Comparison of ENCODE assay signal across 1 cellular context in the genomic region with DNA sequence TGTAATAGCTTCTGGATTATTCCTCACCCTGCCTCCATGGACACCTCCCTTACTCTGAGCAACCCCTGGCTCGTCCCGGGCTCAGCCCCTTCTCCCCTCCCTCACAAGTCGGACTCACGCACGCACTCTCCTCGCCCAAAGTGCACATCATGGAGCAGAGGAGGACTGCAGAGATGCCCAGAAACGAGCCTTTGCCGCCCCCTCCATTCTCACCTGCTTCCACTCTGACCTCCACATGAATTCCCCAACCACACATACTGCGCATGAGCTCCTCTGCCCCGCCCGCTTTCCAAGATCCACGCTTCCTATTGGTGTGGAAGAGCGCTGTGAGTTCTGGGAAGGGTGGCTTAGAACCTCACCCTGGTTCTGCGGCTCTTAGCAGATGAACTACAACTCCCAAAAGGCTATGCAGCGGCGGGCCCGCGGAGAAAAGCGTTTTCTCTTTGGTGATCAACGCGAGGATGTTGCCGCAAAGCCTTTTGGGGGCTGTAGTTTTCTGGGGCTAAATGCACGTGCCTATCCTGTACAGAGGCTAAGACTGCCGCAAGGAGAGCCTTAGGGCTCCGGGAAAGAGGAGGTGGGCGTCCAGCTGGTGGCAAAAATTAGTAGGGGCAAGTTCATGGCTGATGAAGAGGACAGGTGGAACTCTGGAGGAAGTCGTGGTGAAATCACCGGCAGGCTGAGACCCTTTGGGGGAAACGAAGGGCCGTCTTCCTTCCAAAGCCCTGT.
TF ChIP-seq lines count a peak whose summit lies in the region.

A gene (minus strand): TSS at position 261 of the 729 bp plus-strand sequence. CDS start 1,618 bp downstream, outside the sequence.

TF ChIP-seq in HepG2, 621 proteins besides CTCF, POLR2A, EP300 and RAD21 (continued from another document and continues in another):
- TF ChIP-seq, protein P1, sequence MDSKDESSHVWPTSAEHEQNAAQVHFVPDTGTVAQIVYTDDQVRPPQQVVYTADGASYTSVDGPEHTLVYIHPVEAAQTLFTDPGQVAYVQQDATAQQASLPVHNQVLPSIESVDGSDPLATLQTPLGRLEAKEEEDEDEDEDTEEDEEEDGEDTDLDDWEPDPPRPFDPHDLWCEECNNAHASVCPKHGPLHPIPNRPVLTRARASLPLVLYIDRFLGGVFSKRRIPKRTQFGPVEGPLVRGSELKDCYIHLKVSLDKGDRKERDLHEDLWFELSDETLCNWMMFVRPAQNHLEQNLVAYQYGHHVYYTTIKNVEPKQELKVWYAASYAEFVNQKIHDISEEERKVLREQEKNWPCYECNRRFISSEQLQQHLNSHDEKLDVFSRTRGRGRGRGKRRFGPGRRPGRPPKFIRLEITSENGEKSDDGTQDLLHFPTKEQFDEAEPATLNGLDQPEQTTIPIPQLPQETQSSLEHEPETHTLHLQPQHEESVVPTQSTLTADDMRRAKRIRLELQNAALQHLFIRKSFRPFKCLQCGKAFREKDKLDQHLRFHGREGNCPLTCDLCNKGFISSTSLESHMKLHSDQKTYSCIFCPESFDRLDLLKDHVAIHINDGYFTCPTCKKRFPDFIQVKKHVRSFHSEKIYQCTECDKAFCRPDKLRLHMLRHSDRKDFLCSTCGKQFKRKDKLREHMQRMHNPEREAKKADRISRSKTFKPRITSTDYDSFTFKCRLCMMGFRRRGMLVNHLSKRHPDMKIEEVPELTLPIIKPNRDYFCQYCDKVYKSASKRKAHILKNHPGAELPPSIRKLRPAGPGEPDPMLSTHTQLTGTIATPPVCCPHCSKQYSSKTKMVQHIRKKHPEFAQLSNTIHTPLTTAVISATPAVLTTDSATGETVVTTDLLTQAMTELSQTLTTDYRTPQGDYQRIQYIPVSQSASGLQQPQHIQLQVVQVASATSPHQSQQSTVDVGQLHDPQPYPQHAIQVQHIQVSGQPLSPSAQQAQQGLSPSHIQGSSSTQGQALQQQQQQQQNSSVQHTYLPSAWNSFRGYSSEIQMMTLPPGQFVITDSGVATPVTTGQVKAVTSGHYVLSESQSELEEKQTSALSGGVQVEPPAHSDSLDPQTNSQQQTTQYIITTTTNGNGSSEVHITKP (CRISPR knock-in tag; IDR thresholded peaks at IDR 0.05; ENCODE audit: low read depth): no peak
- TF ChIP-seq, protein P2, sequence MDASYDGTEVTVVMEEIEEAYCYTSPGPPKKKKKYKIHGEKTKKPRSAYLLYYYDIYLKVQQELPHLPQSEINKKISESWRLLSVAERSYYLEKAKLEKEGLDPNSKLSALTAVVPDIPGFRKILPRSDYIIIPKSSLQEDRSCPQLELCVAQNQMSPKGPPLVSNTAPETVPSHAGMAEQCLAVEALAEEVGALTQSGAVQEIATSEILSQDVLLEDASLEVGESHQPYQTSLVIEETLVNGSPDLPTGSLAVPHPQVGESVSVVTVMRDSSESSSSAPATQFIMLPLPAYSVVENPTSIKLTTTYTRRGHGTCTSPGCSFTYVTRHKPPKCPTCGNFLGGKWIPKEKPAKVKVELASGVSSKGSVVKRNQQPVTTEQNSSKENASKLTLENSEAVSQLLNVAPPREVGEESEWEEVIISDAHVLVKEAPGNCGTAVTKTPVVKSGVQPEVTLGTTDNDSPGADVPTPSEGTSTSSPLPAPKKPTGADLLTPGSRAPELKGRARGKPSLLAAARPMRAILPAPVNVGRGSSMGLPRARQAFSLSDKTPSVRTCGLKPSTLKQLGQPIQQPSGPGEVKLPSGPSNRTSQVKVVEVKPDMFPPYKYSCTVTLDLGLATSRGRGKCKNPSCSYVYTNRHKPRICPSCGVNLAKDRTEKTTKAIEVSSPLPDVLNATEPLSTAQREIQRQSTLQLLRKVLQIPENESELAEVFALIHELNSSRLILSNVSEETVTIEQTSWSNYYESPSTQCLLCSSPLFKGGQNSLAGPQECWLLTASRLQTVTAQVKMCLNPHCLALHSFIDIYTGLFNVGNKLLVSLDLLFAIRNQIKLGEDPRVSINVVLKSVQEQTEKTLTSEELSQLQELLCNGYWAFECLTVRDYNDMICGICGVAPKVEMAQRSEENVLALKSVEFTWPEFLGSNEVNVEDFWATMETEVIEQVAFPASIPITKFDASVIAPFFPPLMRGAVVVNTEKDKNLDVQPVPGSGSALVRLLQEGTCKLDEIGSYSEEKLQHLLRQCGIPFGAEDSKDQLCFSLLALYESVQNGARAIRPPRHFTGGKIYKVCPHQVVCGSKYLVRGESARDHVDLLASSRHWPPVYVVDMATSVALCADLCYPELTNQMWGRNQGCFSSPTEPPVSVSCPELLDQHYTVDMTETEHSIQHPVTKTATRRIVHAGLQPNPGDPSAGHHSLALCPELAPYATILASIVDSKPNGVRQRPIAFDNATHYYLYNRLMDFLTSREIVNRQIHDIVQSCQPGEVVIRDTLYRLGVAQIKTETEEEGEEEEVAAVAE (CRISPR knock-in tag; IDR thresholded peaks at IDR 0.05; ENCODE audit: borderline replicate concordance): peak; percentile 100
- no peak for TF ChIP-seq ZNF207 (IDR thresholded peaks at IDR 0.05; ENCODE audit: borderline replicate concordance)
- TF ChIP-seq PAX8 (CRISPR knock-in tag; IDR thresholded peaks at IDR 0.05; ENCODE audit: borderline replicate concordance): no peak
- no peak for TF ChIP-seq SSRP1 (CRISPR knock-in tag; IDR thresholded peaks at IDR 0.05)
- 0 out of 2 replicates have a peak, but pooled peaks have one; percentile 61 for TF ChIP-seq ZNF749 (CRISPR knock-in tag; IDR thresholded peaks at IDR 0.05; ENCODE audit: borderline replicate concordance)
- TF ChIP-seq ZSCAN31 (CRISPR knock-in tag; IDR thresholded peaks at IDR 0.05; ENCODE audit: low read depth): peak; percentile 97
- TF ChIP-seq ZNF121 (CRISPR knock-in tag; IDR thresholded peaks at IDR 0.05): no peak
- no peak for TF ChIP-seq SNAI1 (CRISPR knock-in tag; IDR thresholded peaks at IDR 0.05; ENCODE audit: borderline replicate concordance)
- TF ChIP-seq, protein P3, sequence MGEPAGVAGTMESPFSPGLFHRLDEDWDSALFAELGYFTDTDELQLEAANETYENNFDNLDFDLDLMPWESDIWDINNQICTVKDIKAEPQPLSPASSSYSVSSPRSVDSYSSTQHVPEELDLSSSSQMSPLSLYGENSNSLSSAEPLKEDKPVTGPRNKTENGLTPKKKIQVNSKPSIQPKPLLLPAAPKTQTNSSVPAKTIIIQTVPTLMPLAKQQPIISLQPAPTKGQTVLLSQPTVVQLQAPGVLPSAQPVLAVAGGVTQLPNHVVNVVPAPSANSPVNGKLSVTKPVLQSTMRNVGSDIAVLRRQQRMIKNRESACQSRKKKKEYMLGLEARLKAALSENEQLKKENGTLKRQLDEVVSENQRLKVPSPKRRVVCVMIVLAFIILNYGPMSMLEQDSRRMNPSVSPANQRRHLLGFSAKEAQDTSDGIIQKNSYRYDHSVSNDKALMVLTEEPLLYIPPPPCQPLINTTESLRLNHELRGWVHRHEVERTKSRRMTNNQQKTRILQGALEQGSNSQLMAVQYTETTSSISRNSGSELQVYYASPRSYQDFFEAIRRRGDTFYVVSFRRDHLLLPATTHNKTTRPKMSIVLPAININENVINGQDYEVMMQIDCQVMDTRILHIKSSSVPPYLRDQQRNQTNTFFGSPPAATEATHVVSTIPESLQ (CRISPR knock-in tag; conservative IDR thresholded peaks at IDR 0.05): no peak
- TF ChIP-seq RARG (CRISPR knock-in tag; IDR thresholded peaks at IDR 0.05; ENCODE audit: low read depth): no peak
- TF ChIP-seq JARID2 (CRISPR knock-in tag; IDR thresholded peaks at IDR 0.05; ENCODE audit: insufficient replicate concordance): peak; percentile 46
- TF ChIP-seq, protein P4, sequence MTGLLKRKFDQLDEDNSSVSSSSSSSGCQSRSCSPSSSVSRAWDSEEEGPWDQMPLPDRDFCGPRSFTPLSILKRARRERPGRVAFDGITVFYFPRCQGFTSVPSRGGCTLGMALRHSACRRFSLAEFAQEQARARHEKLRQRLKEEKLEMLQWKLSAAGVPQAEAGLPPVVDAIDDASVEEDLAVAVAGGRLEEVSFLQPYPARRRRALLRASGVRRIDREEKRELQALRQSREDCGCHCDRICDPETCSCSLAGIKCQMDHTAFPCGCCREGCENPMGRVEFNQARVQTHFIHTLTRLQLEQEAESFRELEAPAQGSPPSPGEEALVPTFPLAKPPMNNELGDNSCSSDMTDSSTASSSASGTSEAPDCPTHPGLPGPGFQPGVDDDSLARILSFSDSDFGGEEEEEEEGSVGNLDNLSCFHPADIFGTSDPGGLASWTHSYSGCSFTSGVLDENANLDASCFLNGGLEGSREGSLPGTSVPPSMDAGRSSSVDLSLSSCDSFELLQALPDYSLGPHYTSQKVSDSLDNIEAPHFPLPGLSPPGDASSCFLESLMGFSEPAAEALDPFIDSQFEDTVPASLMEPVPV (CRISPR knock-in tag; IDR thresholded peaks at IDR 0.05): no peak
- TF ChIP-seq REXO4 (CRISPR knock-in tag; IDR thresholded peaks at IDR 0.05; ENCODE audit: borderline replicate concordance): no peak
- TF ChIP-seq ZKSCAN1 (IDR thresholded peaks at IDR 0.05; ENCODE audit: low read length): no peak
- no peak for TF ChIP-seq ZNF780A (CRISPR knock-in tag; IDR thresholded peaks at IDR 0.05)
- peak; percentile 87 for TF ChIP-seq XRCC5 (optimal IDR thresholded peaks at IDR 0.05; ENCODE audit: low read length)
- TF ChIP-seq, protein P5, sequence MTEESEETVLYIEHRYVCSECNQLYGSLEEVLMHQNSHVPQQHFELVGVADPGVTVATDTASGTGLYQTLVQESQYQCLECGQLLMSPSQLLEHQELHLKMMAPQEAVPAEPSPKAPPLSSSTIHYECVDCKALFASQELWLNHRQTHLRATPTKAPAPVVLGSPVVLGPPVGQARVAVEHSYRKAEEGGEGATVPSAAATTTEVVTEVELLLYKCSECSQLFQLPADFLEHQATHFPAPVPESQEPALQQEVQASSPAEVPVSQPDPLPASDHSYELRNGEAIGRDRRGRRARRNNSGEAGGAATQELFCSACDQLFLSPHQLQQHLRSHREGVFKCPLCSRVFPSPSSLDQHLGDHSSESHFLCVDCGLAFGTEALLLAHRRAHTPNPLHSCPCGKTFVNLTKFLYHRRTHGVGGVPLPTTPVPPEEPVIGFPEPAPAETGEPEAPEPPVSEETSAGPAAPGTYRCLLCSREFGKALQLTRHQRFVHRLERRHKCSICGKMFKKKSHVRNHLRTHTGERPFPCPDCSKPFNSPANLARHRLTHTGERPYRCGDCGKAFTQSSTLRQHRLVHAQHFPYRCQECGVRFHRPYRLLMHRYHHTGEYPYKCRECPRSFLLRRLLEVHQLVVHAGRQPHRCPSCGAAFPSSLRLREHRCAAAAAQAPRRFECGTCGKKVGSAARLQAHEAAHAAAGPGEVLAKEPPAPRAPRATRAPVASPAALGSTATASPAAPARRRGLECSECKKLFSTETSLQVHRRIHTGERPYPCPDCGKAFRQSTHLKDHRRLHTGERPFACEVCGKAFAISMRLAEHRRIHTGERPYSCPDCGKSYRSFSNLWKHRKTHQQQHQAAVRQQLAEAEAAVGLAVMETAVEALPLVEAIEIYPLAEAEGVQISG (CRISPR knock-in tag; IDR thresholded peaks at IDR 0.05): peak; percentile 86
- TF ChIP-seq PHF21A (CRISPR knock-in tag; IDR thresholded peaks at IDR 0.05): no peak; the same call in 1 of the 2 replicates
- TF ChIP-seq TRIM24 (CRISPR knock-in tag; IDR thresholded peaks at IDR 0.05): no peak
- TF ChIP-seq ELF1 (CRISPR knock-in tag; IDR thresholded peaks at IDR 0.05): peak; percentile 85
- TF ChIP-seq ZBTB8A (CRISPR knock-in tag; IDR thresholded peaks at IDR 0.05; ENCODE audit: borderline replicate concordance, low read depth): no peak
- TF ChIP-seq NKX3-1 (CRISPR knock-in tag; IDR thresholded peaks at IDR 0.05): no peak
- TF ChIP-seq, protein P6, sequence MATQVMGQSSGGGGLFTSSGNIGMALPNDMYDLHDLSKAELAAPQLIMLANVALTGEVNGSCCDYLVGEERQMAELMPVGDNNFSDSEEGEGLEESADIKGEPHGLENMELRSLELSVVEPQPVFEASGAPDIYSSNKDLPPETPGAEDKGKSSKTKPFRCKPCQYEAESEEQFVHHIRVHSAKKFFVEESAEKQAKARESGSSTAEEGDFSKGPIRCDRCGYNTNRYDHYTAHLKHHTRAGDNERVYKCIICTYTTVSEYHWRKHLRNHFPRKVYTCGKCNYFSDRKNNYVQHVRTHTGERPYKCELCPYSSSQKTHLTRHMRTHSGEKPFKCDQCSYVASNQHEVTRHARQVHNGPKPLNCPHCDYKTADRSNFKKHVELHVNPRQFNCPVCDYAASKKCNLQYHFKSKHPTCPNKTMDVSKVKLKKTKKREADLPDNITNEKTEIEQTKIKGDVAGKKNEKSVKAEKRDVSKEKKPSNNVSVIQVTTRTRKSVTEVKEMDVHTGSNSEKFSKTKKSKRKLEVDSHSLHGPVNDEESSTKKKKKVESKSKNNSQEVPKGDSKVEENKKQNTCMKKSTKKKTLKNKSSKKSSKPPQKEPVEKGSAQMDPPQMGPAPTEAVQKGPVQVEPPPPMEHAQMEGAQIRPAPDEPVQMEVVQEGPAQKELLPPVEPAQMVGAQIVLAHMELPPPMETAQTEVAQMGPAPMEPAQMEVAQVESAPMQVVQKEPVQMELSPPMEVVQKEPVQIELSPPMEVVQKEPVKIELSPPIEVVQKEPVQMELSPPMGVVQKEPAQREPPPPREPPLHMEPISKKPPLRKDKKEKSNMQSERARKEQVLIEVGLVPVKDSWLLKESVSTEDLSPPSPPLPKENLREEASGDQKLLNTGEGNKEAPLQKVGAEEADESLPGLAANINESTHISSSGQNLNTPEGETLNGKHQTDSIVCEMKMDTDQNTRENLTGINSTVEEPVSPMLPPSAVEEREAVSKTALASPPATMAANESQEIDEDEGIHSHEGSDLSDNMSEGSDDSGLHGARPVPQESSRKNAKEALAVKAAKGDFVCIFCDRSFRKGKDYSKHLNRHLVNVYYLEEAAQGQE (IDR thresholded peaks at IDR 0.05; ENCODE audit: borderline replicate concordance in 1 of 2, low read depth in 1 of 2, low read length in 2 of 2): no peak; a peak in 1 of 4 replicates
- peak; percentile 90 for TF ChIP-seq GABPB1 (CRISPR knock-in tag; IDR thresholded peaks at IDR 0.05)
- no peak for TF ChIP-seq ZKSCAN5 (CRISPR knock-in tag; IDR thresholded peaks at IDR 0.05)
- no peak for TF ChIP-seq REL (CRISPR knock-in tag; conservative IDR thresholded peaks at IDR 0.05)
- no peak for TF ChIP-seq NCOA5 (CRISPR knock-in tag; IDR thresholded peaks at IDR 0.05)
- TF ChIP-seq, protein P7, sequence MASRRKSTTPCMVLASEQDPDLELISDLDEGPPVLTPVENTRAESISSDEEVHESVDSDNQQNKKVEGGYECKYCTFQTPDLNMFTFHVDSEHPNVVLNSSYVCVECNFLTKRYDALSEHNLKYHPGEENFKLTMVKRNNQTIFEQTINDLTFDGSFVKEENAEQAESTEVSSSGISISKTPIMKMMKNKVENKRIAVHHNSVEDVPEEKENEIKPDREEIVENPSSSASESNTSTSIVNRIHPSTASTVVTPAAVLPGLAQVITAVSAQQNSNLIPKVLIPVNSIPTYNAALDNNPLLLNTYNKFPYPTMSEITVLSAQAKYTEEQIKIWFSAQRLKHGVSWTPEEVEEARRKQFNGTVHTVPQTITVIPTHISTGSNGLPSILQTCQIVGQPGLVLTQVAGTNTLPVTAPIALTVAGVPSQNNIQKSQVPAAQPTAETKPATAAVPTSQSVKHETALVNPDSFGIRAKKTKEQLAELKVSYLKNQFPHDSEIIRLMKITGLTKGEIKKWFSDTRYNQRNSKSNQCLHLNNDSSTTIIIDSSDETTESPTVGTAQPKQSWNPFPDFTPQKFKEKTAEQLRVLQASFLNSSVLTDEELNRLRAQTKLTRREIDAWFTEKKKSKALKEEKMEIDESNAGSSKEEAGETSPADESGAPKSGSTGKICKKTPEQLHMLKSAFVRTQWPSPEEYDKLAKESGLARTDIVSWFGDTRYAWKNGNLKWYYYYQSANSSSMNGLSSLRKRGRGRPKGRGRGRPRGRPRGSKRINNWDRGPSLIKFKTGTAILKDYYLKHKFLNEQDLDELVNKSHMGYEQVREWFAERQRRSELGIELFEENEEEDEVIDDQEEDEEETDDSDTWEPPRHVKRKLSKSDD (CRISPR knock-in tag; IDR thresholded peaks at IDR 0.05; ENCODE audit: low read depth): no peak
- TF ChIP-seq GFI1 (CRISPR knock-in tag; IDR thresholded peaks at IDR 0.05; ENCODE audit: borderline replicate concordance): no peak; the same call in 1 of the 2 replicates
- no peak for TF ChIP-seq ZNF660 (CRISPR knock-in tag; IDR thresholded peaks at IDR 0.05; ENCODE audit: borderline replicate concordance, low read depth)
- TF ChIP-seq ZFX (CRISPR knock-in tag; IDR thresholded peaks at IDR 0.05; ENCODE audit: low read depth): peak; percentile 86
- TF ChIP-seq ZNF12 (CRISPR knock-in tag; IDR thresholded peaks at IDR 0.05): no peak
